Comparison of ENCODE assay signal across 18 cellular contexts in the genomic region with DNA sequence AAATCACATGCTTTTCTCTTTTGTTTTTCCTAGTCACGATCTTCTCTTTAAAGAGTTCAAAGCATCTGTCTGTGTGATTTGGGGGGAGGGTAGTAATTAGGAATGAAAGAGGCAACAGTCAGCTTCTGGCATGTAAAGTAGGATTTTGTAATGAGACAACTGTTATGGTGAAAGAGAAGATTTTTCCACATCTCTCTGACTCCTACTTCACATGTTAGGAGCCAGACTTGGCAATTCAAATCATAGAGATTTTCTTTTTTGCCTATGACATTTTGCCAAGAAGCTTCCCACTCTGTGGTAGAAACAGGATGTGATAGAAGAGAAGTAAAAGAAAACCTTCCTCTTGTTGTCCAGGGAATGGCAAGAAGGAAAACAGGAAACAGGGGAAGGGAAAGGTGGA. TPM values are rescaled to one million over a fixed set of nuclear protein-coding genes. Genes with fewer than 3 reads are reported as not detected.
A peak's percentile ranks its signal among the peaks of the same experiment; 100 is the strongest.
DNase-seq lines count a peak whose midpoint lies in the region; ATAC-seq and TF ChIP-seq lines count a peak whose summit lies in the region.
"Had no signal": no experiment of that assay in that cellular context is flagged by ENCODE, and none has a peak within 500 bp of the region (broad histone marks: within the 10 kb centered on the region; RNA-seq: fewer than 3 reads in every experiment).

No MANE protein-coding gene starts in this region.

- no peak overlapping the region for H3K4me3 Mint-ChIP-seq in activated CD4-positive, alpha-beta memory T cell treated with anti-CD3 and anti-CD28 coated beads for 36 hours
- H3K4me3 Mint-ChIP-seq: activated CD8-positive, alpha-beta memory T cell treated with anti-CD3 and anti-CD28 coated beads, Interleukin-2, amount 10 ng/mL, durations not matched to agents 7 days and 5 days; dendritic cell treated with granulocyte-macrophage colony-stimulating factor and Interleukin-4, amounts not matched to agents 40 ng/mL and 50 ng/mL, for 4 days; naive B cell; stimulated activated naive CD8-positive, alpha-beta T cell treated with anti-CD3 and anti-CD28 coated beads, Interleukin-15, Interleukin-2, amounts not matched to agents 100 ng/mL and 50 ng/mL, for 24 hours; T-helper 1 cell treated with Interleukin-12 subunit alpha and Interleukin-12 subunit beta and Interleukin-4 antibody, amounts not matched to agents 30 μg/mL and 1 μg/mL, for 36 hours had no signal

- TF ChIP-seq CTCF in AG04449 (IDR thresholded peaks at IDR 0.05; ENCODE audit: insufficient read depth, low read length, missing control alignments) (no peak), IMR-90 (conservative IDR thresholded peaks at IDR 0.05; ENCODE audit: low read depth, low read length) (no peak), dorsolateral prefrontal cortex (IDR thresholded peaks at IDR 0.05 in 54 of 56, conservative IDR thresholded peaks at IDR 0.05 in 2 of 56; ENCODE audit: low read depth in 1 of 56, partially characterized antibody in 56 of 56) (no peak), left lung (IDR thresholded peaks at IDR 0.05) (no peak)

- no peaks in the 10 kb centered on the region for H3K9me3 ChIP-seq in IMR-90 (ENCODE audit: control insufficient read depth, insufficient read depth, low read length)
- H3K9me3 ChIP-seq in left lung, result no peaks in the 10 kb centered on the region
- H3K9me3 ChIP-seq: vagina had no signal

- POLR2A ChIA-PET in AG04449 (lab: Yijun Ruan, JAX) (no interaction called here), IMR-90 (lab: Charles Lee; ENCODE audit: unreplicated experiment) (no interaction called here)
- POLR2A ChIA-PET in activated CD4-positive, alpha-beta memory T cell treated with anti-CD3 and anti-CD28 coated beads for 36 hours (lab: Charles Lee), result no interaction called here

- H3K4me3 ChIP-seq in AG04449 (ENCODE audit: low read depth, low read length) (no peak overlapping the region), IMR-90 (ENCODE audit: insufficient read depth, low read depth, low read length) (no peak overlapping the region), dorsolateral prefrontal cortex (peak overlapping the region in 7 of 59 donors; percentile 2 to 18 (median 9)), left lung (no peak overlapping the region)
- H3K4me3 ChIP-seq: vagina had no signal

- intact Hi-C loops in IMR-90 (cut with micrococcal nuclease) (no loop called here), dorsolateral prefrontal cortex (cut with DNase I) (no loop called here), left lung (cut with DNase I) (no loop called here)
- intact Hi-C loops in activated CD4-positive, alpha-beta memory T cell treated with anti-CD3 and anti-CD28 coated beads for 36 hours (cut with micrococcal nuclease), result no loop called here

- H2AFZ ChIP-seq in IMR-90 (replicated peaks; ENCODE audit: low read length, poor library complexity), result no peak overlapping the region

- H4K8ac ChIP-seq in IMR-90 (ENCODE audit: low read depth in 2 of 2, low read length in 2 of 2), result no peak overlapping the region

- no peak for TF ChIP-seq POLR2A in IMR-90 (IDR thresholded peaks at IDR 0.05; ENCODE audit: low read depth, low read length)

- H2AK5ac ChIP-seq in IMR-90 (ENCODE audit: low read depth, low read length), result no peak overlapping the region

- peak overlapping the region; percentile 16 for H2BK5ac ChIP-seq in IMR-90 (ENCODE audit: low read depth, low read length, poor library complexity, severe bottlenecking)

- no peak overlapping the region for H2AK9ac ChIP-seq in IMR-90 (replicated peaks; ENCODE audit: low read depth, low read length, poor library complexity)

- no peaks in the 10 kb centered on the region for H3K36me3 ChIP-seq in IMR-90 (ENCODE audit: control insufficient read depth, insufficient read depth, low read length)
- H3K36me3 ChIP-seq in left lung, result no peaks in the 10 kb centered on the region
- H3K36me3 ChIP-seq: vagina had no signal

- ATAC-seq in IMR-90 (ENCODE audit: low read depth), result no peak; the same call in 1 of the 2 replicates
- ATAC-seq in left lung, result peak; percentile 35
- ATAC-seq: activated CD8-positive, alpha-beta memory T cell treated with anti-CD3 and anti-CD28 coated beads, Interleukin-2, amount 10 ng/mL, durations not matched to agents 7 days and 5 days; esophagus mucosa; left lobe of liver had no signal

- no peaks in the 10 kb centered on the region for H3K9me3 Mint-ChIP-seq in activated CD4-positive, alpha-beta memory T cell treated with anti-CD3 and anti-CD28 coated beads for 36 hours
- H3K9me3 Mint-ChIP-seq: dendritic cell treated with granulocyte-macrophage colony-stimulating factor and Interleukin-4, amounts not matched to agents 40 ng/mL and 50 ng/mL, for 4 days; naive B cell; stimulated activated naive CD8-positive, alpha-beta T cell treated with anti-CD3 and anti-CD28 coated beads, Interleukin-15, Interleukin-2, amounts not matched to agents 100 ng/mL and 50 ng/mL, for 24 hours; T-helper 1 cell treated with Interleukin-12 subunit alpha and Interleukin-12 subunit beta and Interleukin-4 antibody, amounts not matched to agents 30 μg/mL and 1 μg/mL, for 36 hours had no signal

- H3K4me2 ChIP-seq in IMR-90 (ENCODE audit: low read depth, low read length), result peak overlapping the region; percentile 48; the same call in 1 of the 2 replicates

- H3K4me1 ChIP-seq in IMR-90 (ENCODE audit: control insufficient read depth, insufficient read depth, low read length), result peaks cover 3% of the 10 kb centered on the region
- H3K4me1 ChIP-seq in left lung, result no peaks in the 10 kb centered on the region
- H3K4me1 ChIP-seq: vagina had no signal

- H3K79me1 ChIP-seq in IMR-90 (ENCODE audit: low read depth in 1 of 2, low read length in 2 of 2), result no peaks in the 10 kb centered on the region

- no peak overlapping the region for H3K56ac ChIP-seq in IMR-90 (ENCODE audit: extremely low read depth, insufficient read depth, low read length)

- DNase-seq in AG04449 (ENCODE audit: low read depth, low spot score), result peak; percentile 40
- DNase-seq in IMR-90, result peak; percentile 62
- DNase-seq in dorsolateral prefrontal cortex, result no peak
- DNase-seq in left lung, result no peak
- DNase-seq in NOMO-1 treated with DMSO at 0.1 percent for 48 hours (lab: John Stamatoyannopoulos, UW; ENCODE audit: unreplicated experiment), result no peak
- DNase-seq in activated CD4-positive, alpha-beta memory T cell treated with anti-CD3 and anti-CD28 coated beads for 36 hours, result no peak
- no peak for DNase-seq in NCI-H2196 treated with DMSO at 0.1 percent for 48 hours (lab: John Stamatoyannopoulos, UW; ENCODE audit: unreplicated experiment)
- no peak for DNase-seq in DMS114 treated with DMSO at 0.1 percent for 48 hours (lab: John Stamatoyannopoulos, UW; ENCODE audit: unreplicated experiment)
- DNase-seq: activated CD8-positive, alpha-beta memory T cell treated with anti-CD3 and anti-CD28 coated beads, Interleukin-2, amount 10 ng/mL, durations not matched to agents 7 days and 5 days; activated gamma-delta T cell; Kasumi-1; naive B cell had no signal

- H3K27ac ChIP-seq in IMR-90 (ENCODE audit: insufficient read depth, low read length) (peak overlapping the region; percentile 30; the same call in 1 of the 2 replicates), dorsolateral prefrontal cortex (peak overlapping the region in 38 of 59 donors; percentile 1 to 76 (median 44)), left lung (no peak overlapping the region)
- H3K27ac ChIP-seq: vagina had no signal

- no peaks in the 10 kb centered on the region; the same call in 1 of the 2 replicates for H3K9me1 ChIP-seq in IMR-90 (ENCODE audit: insufficient read depth, low read length)

- dilution Hi-C loops in IMR-90 (cut with HindIII; ENCODE audit: low sequenced_read_pairs, unreplicated experiment), result loop anchor here (25.0 kb wide), 1 partner anchor 505 kb away; no protein-coding TSS in a partner anchor

- H4K91ac ChIP-seq in IMR-90 (ENCODE audit: insufficient read depth, low read depth, low read length), result no peak overlapping the region

- WGBS in IMR-90 (ENCODE audit: extremely low coverage in 2 of 2, insufficient read length in 1 of 2), 2 experiments, result no CpG with 5 or more reads among the region's 1 CpG

- no peak overlapping the region for H3K4ac ChIP-seq in IMR-90 (ENCODE audit: low read depth, low read length)

- no peaks in the 10 kb centered on the region for H3K36me3 Mint-ChIP-seq in activated CD4-positive, alpha-beta memory T cell treated with anti-CD3 and anti-CD28 coated beads for 36 hours
- H3K36me3 Mint-ChIP-seq: activated CD8-positive, alpha-beta memory T cell treated with anti-CD3 and anti-CD28 coated beads, Interleukin-2, amount 10 ng/mL, durations not matched to agents 7 days and 5 days; naive B cell had no signal

- H3K23ac ChIP-seq in IMR-90 (ENCODE audit: low read depth, low read length), result no peak overlapping the region

- in situ Hi-C loops in IMR-90 (cut with MboI; ENCODE audit: low sequenced_read_pairs), result loop anchor here (25.0 kb wide), 1 partner anchor 955 kb away; no protein-coding TSS in a partner anchor

- no peak overlapping the region for H3K9ac ChIP-seq in IMR-90 (ENCODE audit: low read depth, low read length)

- no peak overlapping the region for H2BK15ac ChIP-seq in IMR-90 (ENCODE audit: low read depth, low read length)

- H3K4me1 Mint-ChIP-seq in activated CD4-positive, alpha-beta memory T cell treated with anti-CD3 and anti-CD28 coated beads for 36 hours (ENCODE audit: low read depth), result no peaks in the 10 kb centered on the region
- H3K4me1 Mint-ChIP-seq: activated CD8-positive, alpha-beta memory T cell treated with anti-CD3 and anti-CD28 coated beads, Interleukin-2, amount 10 ng/mL, durations not matched to agents 7 days and 5 days; naive B cell had no signal

- CTCF ChIA-PET in AG04449 (lab: Yijun Ruan, JAX), result interaction anchor here (1.3 to 2.7 kb wide), 4 partner anchors 10 to 507 kb away, joined by 3 to 16 read pairs (median 12); no protein-coding TSS in a partner anchor
- CTCF ChIA-PET in IMR-90 (lab: Yijun Ruan, JAX), result no interaction called here
- CTCF ChIA-PET in activated CD4-positive, alpha-beta memory T cell treated with anti-CD3 and anti-CD28 coated beads for 36 hours (lab: Charles Lee), result interaction anchor here (1.2 to 1.3 kb wide), 2 partner anchors 10 to 12 kb away, joined by 3 read pairs; no protein-coding TSS in a partner anchor

- no peak for TF ChIP-seq RAD21 in IMR-90 (IDR thresholded peaks at IDR 0.05; ENCODE audit: low read length)

- H3K27ac Mint-ChIP-seq in activated CD4-positive, alpha-beta memory T cell treated with anti-CD3 and anti-CD28 coated beads for 36 hours, result no peak overlapping the region
- H3K27ac Mint-ChIP-seq: activated CD8-positive, alpha-beta memory T cell treated with anti-CD3 and anti-CD28 coated beads, Interleukin-2, amount 10 ng/mL, durations not matched to agents 7 days and 5 days; dendritic cell treated with granulocyte-macrophage colony-stimulating factor and Interleukin-4, amounts not matched to agents 40 ng/mL and 50 ng/mL, for 4 days; naive B cell; stimulated activated naive CD8-positive, alpha-beta T cell treated with anti-CD3 and anti-CD28 coated beads, Interleukin-15, Interleukin-2, amounts not matched to agents 100 ng/mL and 50 ng/mL, for 24 hours; T-helper 1 cell treated with Interleukin-12 subunit alpha and Interleukin-12 subunit beta and Interleukin-4 antibody, amounts not matched to agents 30 μg/mL and 1 μg/mL, for 36 hours had no signal

- H3K27me3 ChIP-seq in IMR-90 (ENCODE audit: control insufficient read depth, insufficient read depth, low read length) (no peaks in the 10 kb centered on the region), dorsolateral prefrontal cortex (no peaks in the 10 kb centered on the region), left lung (no peaks in the 10 kb centered on the region)
- H3K27me3 ChIP-seq: vagina had no signal

- no peak overlapping the region for H2BK120ac ChIP-seq in IMR-90 (ENCODE audit: low read depth, low read length)

- H4K5ac ChIP-seq in IMR-90 (ENCODE audit: low read depth, low read length), result peak overlapping the region; percentile 79

- no peak overlapping the region for H3K14ac ChIP-seq in IMR-90 (replicated peaks; ENCODE audit: low read depth, low read length)

- no TSS peak for BruUV-seq in IMR-90 (replicated peaks; lab: Mats Ljungman, UMichigan)

- no peaks in the 10 kb centered on the region for H3K27me3 Mint-ChIP-seq in activated CD4-positive, alpha-beta memory T cell treated with anti-CD3 and anti-CD28 coated beads for 36 hours

- H3K18ac ChIP-seq in IMR-90 (ENCODE audit: low read depth, low read length), result peak overlapping the region; percentile 83

- H2BK20ac ChIP-seq in IMR-90 (ENCODE audit: low read depth, low read length), result no peak overlapping the region

- no peaks in the 10 kb centered on the region for H4K20me1 ChIP-seq in IMR-90 (ENCODE audit: insufficient read depth, low read length)

RNA-seq across cellular contexts. Expression of gene KLHL7, which starts 38.3 kb away (rescaled TPM):
- total RNA-seq in IMR-90 (2012; rRNA removed) (29.2 and 44.4 TPM in 2 replicates), dorsolateral prefrontal cortex (10 to 100 TPM; 25.2 to 72.8 (median 49.2) TPM), left lung (10 to 100 TPM; 18.1 to 23.3 TPM)
- polyA plus RNA-seq in IMR-90 (2012; rRNA removed), result 23.9 and 24.6 TPM in 2 replicates
- polyA plus RNA-seq in IMR-90 (2012; cell fraction: cytosol; rRNA removed), result 12.1 and 15.2 TPM in 2 replicates
- 8.3 and 13.7 TPM in 2 replicates for polyA plus RNA-seq in IMR-90 (2012; cell fraction: nucleus; rRNA removed; ENCODE audit: low replicate concordance)
- total RNA-seq in activated CD4-positive, alpha-beta memory T cell treated with anti-CD3 and anti-CD28 coated beads for 36 hours, result 10 to 100 TPM; 24.3 to 24.8 TPM

RNA-seq across cellular contexts. Expression of gene HYCC1, which starts 53.3 kb away (rescaled TPM):
- 78.3 and 185 TPM in 2 replicates for total RNA-seq in IMR-90 (2012; rRNA removed)
- polyA plus RNA-seq in IMR-90 (2012; rRNA removed), result 42.9 and 44.1 TPM in 2 replicates
- 16.8 and 23.7 TPM in 2 replicates for polyA plus RNA-seq in IMR-90 (2012; cell fraction: cytosol; rRNA removed)
- 4.9 and 30.2 TPM in 2 replicates for polyA plus RNA-seq in IMR-90 (2012; cell fraction: nucleus; rRNA removed; ENCODE audit: low replicate concordance)
- total RNA-seq in dorsolateral prefrontal cortex, result 10 to 100 TPM; 14.8 to 47.6 (median 26.6) TPM
- total RNA-seq in left lung, result 10 to 100 TPM; 54.5 to 59.4 TPM
- 10 to 100 TPM; 20.7 to 23.9 TPM for total RNA-seq in activated CD4-positive, alpha-beta memory T cell treated with anti-CD3 and anti-CD28 coated beads for 36 hours

Comparison
In these comparisons a context has a peak if more than half of its experiments do, and no peak if none do; other contexts are left out.
1. DNase-seq: peak in AG04449 (single experiment) and IMR-90 (single experiment); none in dorsolateral prefrontal cortex (0 of 10), left lung (0 of 2), NOMO-1 treated with DMSO at 0.1 percent for 48 hours (single experiment), activated CD4-positive, alpha-beta memory T cell treated with anti-CD3 and anti-CD28 coated beads for 36 hours (single experiment), NCI-H2196 treated with DMSO at 0.1 percent for 48 hours (single experiment) and DMS114 treated with DMSO at 0.1 percent for 48 hours (single experiment).
2. H3K27ac ChIP-seq: peak in IMR-90 (single experiment) and dorsolateral prefrontal cortex (38 of 59); none in left lung (0 of 2).